In the genomic region with DNA sequence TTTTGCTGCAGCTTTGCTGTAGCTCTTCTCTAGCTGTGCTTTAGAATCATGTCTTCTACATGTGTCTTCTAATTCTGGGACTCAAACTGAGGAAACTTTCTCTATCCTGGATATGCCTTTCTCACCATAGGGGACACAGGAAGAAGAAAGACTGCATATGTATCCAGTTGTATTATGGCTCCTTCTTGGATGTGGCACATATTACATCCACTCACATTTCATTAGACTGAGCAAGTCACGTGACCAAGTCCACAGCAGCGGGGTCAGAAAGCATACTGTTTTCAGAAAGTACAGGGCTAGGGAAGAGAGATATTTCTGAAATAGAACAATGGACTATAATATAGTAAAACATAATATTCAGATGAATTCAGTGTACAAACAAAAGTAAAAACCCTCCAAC, we compare ENCODE assay signal across 18 cellular contexts.
DNase-seq lines count a peak whose midpoint lies in the region; ATAC-seq and TF ChIP-seq lines count a peak whose summit lies in the region.
"Had no signal": no experiment of that assay in that cellular context is flagged by ENCODE, and none has a peak within 500 bp of the region (broad histone marks: within the 10 kb centered on the region; RNA-seq: fewer than 3 reads in every experiment).

No MANE protein-coding gene starts in this region.

- H3K4me3 ChIP-seq in gastroesophageal sphincter: no peak overlapping the region
- H3K4me3 ChIP-seq: HAP-1 had no signal

- no peak for TF ChIP-seq POLR2A in gastroesophageal sphincter (IDR thresholded peaks at IDR 0.05)

- peaks cover 0 to 12% (median 0%) of the 10 kb centered on the region in 3 donors for H3K9me3 ChIP-seq in gastroesophageal sphincter
- H3K9me3 ChIP-seq: BE2C, HAP-1 had no signal

- no peak overlapping the region for H3K27ac ChIP-seq in gastroesophageal sphincter
- H3K27ac ChIP-seq: HL-60 had no signal

- TF ChIP-seq EP300 in gastroesophageal sphincter (IDR thresholded peaks at IDR 0.05): no peak

- WGBS in gastroesophageal sphincter (ENCODE audit: low coverage in 1 of 2), 2 donors: 94 to 100% methylated on average over 1 to 2 of the region's 2 CpGs

- H3K27me3 ChIP-seq in gastroesophageal sphincter: no peaks in the 10 kb centered on the region
- H3K27me3 ChIP-seq: BE2C had no signal

- DNase-seq in EH (ENCODE audit: low read depth) (peak; percentile 2), HT1080 (ENCODE audit: low read depth) (peak; percentile 6), OCI-M1 (lab: John Stamatoyannopoulos, UW) (peak; percentile 21), activated gamma-delta T cell treated with Interleukin-2 at 50 U/mL for 16 hours (no peak)
- DNase-seq: ACHN; BE2C; C1 segment of cervical spinal cord; CD4-positive, CD25-positive, alpha-beta regulatory T cell; CD8-positive, alpha-beta memory T cell; COR-L47; DMS 273 treated with DMSO at 0.1 percent for 48 hours; DMS53; DND-41; KG1 had no signal

- ATAC-seq in gastroesophageal sphincter (no peak), GM18511 (IDR thresholded peaks at IDR 0.05; ENCODE audit: unreplicated experiment) (no peak)

- no peaks in the 10 kb centered on the region for H3K36me3 ChIP-seq in gastroesophageal sphincter
- H3K36me3 ChIP-seq: BE2C, HAP-1 had no signal

- no peak for TF ChIP-seq CTCF in gastroesophageal sphincter (IDR thresholded peaks at IDR 0.05)

- no peaks in the 10 kb centered on the region for H3K4me1 ChIP-seq in gastroesophageal sphincter
- H3K4me1 ChIP-seq: BE2C, HAP-1 had no signal
